Comparison of ENCODE assay signal across 27 cellular contexts in the genomic region with DNA sequence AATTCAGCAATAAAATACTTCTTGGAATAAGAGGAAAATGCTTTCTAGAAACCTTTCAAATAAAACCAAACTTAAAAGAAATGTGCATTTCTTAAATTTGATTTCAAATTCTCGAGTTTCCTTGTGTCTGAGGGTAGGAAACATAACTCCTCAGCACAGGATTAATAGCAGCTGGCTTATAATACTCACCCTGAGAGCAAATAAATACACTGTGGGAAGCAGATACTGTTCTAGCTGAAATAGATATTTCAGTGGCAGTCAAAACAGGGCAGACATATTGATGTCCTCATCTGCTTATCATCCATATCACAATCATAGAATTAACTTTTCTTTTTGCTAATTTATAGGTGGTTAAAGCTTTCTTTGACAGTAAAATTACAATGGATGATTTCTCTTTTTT. TPM values are rescaled to one million over a fixed set of nuclear protein-coding genes. Genes with fewer than 3 reads are reported as not detected.
"Had no signal": no experiment of that assay in that cellular context is flagged by ENCODE, and none has a peak within 500 bp of the region (broad histone marks: within the 10 kb centered on the region; RNA-seq: fewer than 3 reads in every experiment).

No MANE protein-coding gene starts in this region.

- H3K4me2 ChIP-seq: PC-9 had no signal

- H3K36me3 ChIP-seq: MG63, SJCRH30 had no signal

- H3K27ac ChIP-seq: PC-9, RWPE1, SJCRH30, SK-N-MC had no signal

- DNase-seq: Kasumi-1, KG1, MG63, NCI-H1048, NCI-H1092 treated with DMSO at 0.1 percent for 48 hours, NCI-H1105 treated with DMSO at 0.1 percent for 48 hours, NCI-H1436, NCI-H1694, NCI-H187 treated with DMSO at 0.1 percent for 48 hours, NCI-H2029, NCI-H2081, NCI-H2171 treated with DMSO at 0.1 percent for 48 hours, NCI-H2227 treated with DMSO at 0.1 percent for 48 hours, NCI-H345, NCI-H446, NCI-H510A treated with DMSO at 0.1 percent for 48 hours, NCI-H524 treated with DMSO at 0.1 percent for 48 hours, NCI-H526 treated with DMSO at 0.1 percent for 48 hours, NCI-H774, PC-9, SHP77, SIG-M5, SJCRH30, T-cell had no signal

- H2AFZ ChIP-seq: PC-9 had no signal

- H3K4me3 ChIP-seq: MG63, PC-9, SJCRH30, SK-N-MC had no signal

- H3K27me3 ChIP-seq: MG63, SJCRH30 had no signal

- H3K9me3 ChIP-seq: MG63, SJCRH30 had no signal

RNA-seq across cellular contexts. Expression of a gene that starts 33.6 kb away (rescaled TPM):
- total RNA-seq: NCI-H460 had no signal
